Comparison of ENCODE assay signal across 21 cellular contexts in genomic region chr2:37796481-37796880, GRCh38.
A peak's percentile ranks its signal among the peaks of the same experiment; 100 is the strongest.
DNase-seq lines count a peak whose midpoint lies in the region; ATAC-seq and TF ChIP-seq lines count a peak whose summit lies in the region.
"Had no signal": no experiment of that assay in that cellular context is flagged by ENCODE, and none has a peak within 500 bp of the region (broad histone marks: within the 10 kb centered on the region; RNA-seq: fewer than 3 reads in every experiment).

No MANE protein-coding gene starts in this region.

- H3K79me1 ChIP-seq in mesendoderm (ENCODE audit: low read length): no peaks in the 10 kb centered on the region

- H3K36me3 ChIP-seq in HEK293 (ENCODE audit: control insufficient read depth in 2 of 2, insufficient read depth in 1 of 2, low read length in 2 of 2) (no peaks in the 10 kb centered on the region), mammary epithelial cell (ENCODE audit: insufficient read depth, low read length) (no peaks in the 10 kb centered on the region), mesendoderm (ENCODE audit: control insufficient read depth, insufficient read depth, low read length) (no peaks in the 10 kb centered on the region), sigmoid colon (no peaks in the 10 kb centered on the region)
- H3K36me3 ChIP-seq: vagina had no signal

- H3K27me3 ChIP-seq in mammary epithelial cell (ENCODE audit: insufficient read depth, low read length): no peaks in the 10 kb centered on the region
- H3K27me3 ChIP-seq in mesendoderm (ENCODE audit: insufficient read depth, low read length, poor library complexity): no peaks in the 10 kb centered on the region
- H3K27me3 ChIP-seq in sigmoid colon: no peaks in the 10 kb centered on the region
- H3K27me3 ChIP-seq: vagina had no signal

- BruUV-seq in mammary epithelial cell (replicated peaks; lab: Mats Ljungman, UMichigan): no TSS peak

- DNase-seq in mammary epithelial cell (no peak), mesendoderm (no peak), sigmoid colon (no peak), GF-D8 (lab: John Stamatoyannopoulos, UW) (no peak), nucleus accumbens (lab: John Stamatoyannopoulos, UW) (no peak)
- DNase-seq: activated CD4-positive, alpha-beta T cell treated with anti-CD3 and anti-CD28 coated beads for 4 hours; activated naive CD4-positive, alpha-beta T cell treated with Interleukin-2 at 50 U/mL for 16 hours; activated T-cell treated with anti-CD3 and anti-CD28 coated beads, Interleukin-2, amount 50 U/mL, for 48 hours; CD4-positive, CD25-positive, alpha-beta regulatory T cell; DMS 273 treated with DMSO at 0.1 percent for 48 hours; immature natural killer cell; NCI-H1694 treated with DMSO at 0.1 percent for 48 hours; NCI-H526 treated with DMSO at 0.1 percent for 48 hours; occipital lobe; right cardiac atrium; substantia nigra had no signal

- H4K20me1 ChIP-seq in mammary epithelial cell (ENCODE audit: insufficient read depth, low read length): no peaks in the 10 kb centered on the region

- H2BK15ac ChIP-seq in mesendoderm (replicated peaks; ENCODE audit: low read depth): no peak overlapping the region

- no peak overlapping the region for H3K4me3 ChIP-seq in HEK293 (ENCODE audit: low read depth, low read length)
- no peak overlapping the region for H3K4me3 ChIP-seq in mammary epithelial cell (replicated peaks in 1 of 3; ENCODE audit: insufficient read depth in 1 of 3, low read depth in 2 of 3, low read length in 3 of 3)
- H3K4me3 ChIP-seq in mesendoderm (ENCODE audit: low read length): no peak overlapping the region
- H3K4me3 ChIP-seq in sigmoid colon: no peak overlapping the region
- H3K4me3 ChIP-seq: vagina had no signal

- H3K18ac ChIP-seq in mesendoderm (ENCODE audit: low read length): no peak overlapping the region

- H3K4me1 ChIP-seq in HEK293 (ENCODE audit: control insufficient read depth, insufficient read depth, low read length) (peaks cover 10% of the 10 kb centered on the region), mammary epithelial cell (ENCODE audit: insufficient read depth, low read length) (peaks cover 25% of the 10 kb centered on the region), mesendoderm (ENCODE audit: control insufficient read depth, low read depth, low read length) (no peaks in the 10 kb centered on the region), sigmoid colon (peaks cover 0 to 72% (median 41%) of the 10 kb centered on the region in 4 donors)

- H3K4me2 ChIP-seq in mammary epithelial cell (ENCODE audit: insufficient read depth, low read depth, low read length) (no peak overlapping the region), mesendoderm (ENCODE audit: low read length) (no peak overlapping the region)
- H3K4me2 ChIP-seq: KMS-11 had no signal

- H4K8ac ChIP-seq in mesendoderm (ENCODE audit: low read depth, low read length): no peak overlapping the region

- no peaks in the 10 kb centered on the region for H3K9me3 ChIP-seq in HEK293 (ENCODE audit: control insufficient read depth, insufficient read depth, low read depth, low read length)
- H3K9me3 ChIP-seq in mammary epithelial cell (replicated peaks; ENCODE audit: insufficient read depth, low read length): no peaks in the 10 kb centered on the region
- no peaks in the 10 kb centered on the region for H3K9me3 ChIP-seq in sigmoid colon
- H3K9me3 ChIP-seq: vagina had no signal

- H2BK120ac ChIP-seq in mesendoderm (ENCODE audit: low read depth, low read length): no peak overlapping the region

- no peak for TF ChIP-seq CTCF in HEK293 (tag by site-specific recombination; IDR thresholded peaks at IDR 0.05)
- no peak for TF ChIP-seq CTCF in mammary epithelial cell (conservative IDR thresholded peaks at IDR 0.05 in 1 of 2, IDR thresholded peaks at IDR 0.05 in 1 of 2; ENCODE audit: extremely low read depth in 1 of 2, insufficient read depth in 1 of 2, low read depth in 1 of 2, low read length in 2 of 2)
- TF ChIP-seq CTCF in sigmoid colon (IDR thresholded peaks at IDR 0.05): no peak

- TF ChIP-seq POLR2A in sigmoid colon (IDR thresholded peaks at IDR 0.05): no peak

- intact Hi-C loops in mammary epithelial cell (cut with micrococcal nuclease) (no loop called here), sigmoid colon (cut with DNase I) (no loop called here)

- ATAC-seq in GM21619 (IDR thresholded peaks at IDR 0.05; ENCODE audit: unreplicated experiment) (no peak), HG03460 (IDR thresholded peaks at IDR 0.05; ENCODE audit: unreplicated experiment) (no peak)
- ATAC-seq: right cardiac atrium had no signal

- peak overlapping the region; percentile 29 for H4K5ac ChIP-seq in mesendoderm (ENCODE audit: low read length)

- H3K56ac ChIP-seq in mesendoderm (ENCODE audit: low read length): no peak overlapping the region

- no peaks in the 10 kb centered on the region for H3K79me2 ChIP-seq in mammary epithelial cell (ENCODE audit: insufficient read depth, low read length)
- H3K79me2 ChIP-seq in mesendoderm (ENCODE audit: control insufficient read depth, insufficient read depth, low read length): no peaks in the 10 kb centered on the region

- WGBS in mammary epithelial cell (ENCODE audit: low coverage, missing lambda C conversion rate): 100% methylated on average over 4 of the region's 4 CpGs
- WGBS in mesendoderm (ENCODE audit: extremely low coverage, insufficient coverage, low lambda C conversion rate): no CpG with 5 or more reads among the region's 4 CpGs
- 71 to 85% methylated on average over 4 of the region's 4 CpGs for WGBS in sigmoid colon, 2 donors

- H3K27ac ChIP-seq in HEK293 (ENCODE audit: extremely low read depth, low read depth, low read length) (no peak overlapping the region), mammary epithelial cell (ENCODE audit: insufficient read depth, low read depth, low read length) (peak overlapping the region; percentile 30), mesendoderm (ENCODE audit: low read depth, low read length) (no peak overlapping the region), sigmoid colon (peak overlapping the region; percentile 52 to 62 (median 56))
- H3K27ac ChIP-seq: KMS-11, vagina had no signal

- H3K23ac ChIP-seq in mesendoderm (ENCODE audit: low read length): no peak overlapping the region

- no peak overlapping the region for H3K4ac ChIP-seq in mesendoderm (ENCODE audit: low read depth, low read length)

- no peak overlapping the region for H2BK5ac ChIP-seq in mesendoderm (ENCODE audit: low read length)

- CTCF ChIA-PET in HEK293 (lab: Yijun Ruan, JAX) (interaction anchor here (0.6 to 1.8 kb wide), 3 partner anchors 10 to 56 kb away, joined by 3 to 5 read pairs (median 4); no protein-coding TSS in a partner anchor), mammary epithelial cell (lab: Charles Lee; ENCODE audit: low non-redundant PET) (no interaction called here)

- no peak for TF ChIP-seq EP300 in sigmoid colon (IDR thresholded peaks at IDR 0.05)

- H3K9ac ChIP-seq in mammary epithelial cell (ENCODE audit: insufficient read depth, low read length) (peak overlapping the region; percentile 14), mesendoderm (ENCODE audit: low read length) (no peak overlapping the region)
- H3K9ac ChIP-seq: KMS-11 had no signal

- dilution Hi-C loops in mammary epithelial cell (cut with HindIII; ENCODE audit: low sequenced_read_pairs): loop anchor here (5.0 kb wide), 1 partner anchor 51 kb away; no protein-coding TSS in a partner anchor

- H2AK5ac ChIP-seq in mesendoderm (ENCODE audit: low read length): no peak overlapping the region

- in situ Hi-C loops in mammary epithelial cell (cut with MboI; ENCODE audit: low sequenced_read_pairs in 2 of 2): no loop called here

- H2AFZ ChIP-seq in mammary epithelial cell (ENCODE audit: low read depth, low read length): no peak overlapping the region

- POLR2A ChIA-PET in HEK293 (lab: Yijun Ruan, JAX): interaction anchor here (1.0 to 1.3 kb wide), 3 partner anchors 10 to 125 kb away, joined by 3 to 4 read pairs (median 3); partner anchors contain the start of gene CDC42EP3

TF ChIP-seq in HEK293, 187 proteins besides CTCF, POLR2A, EP300 and RAD21:
- no peak for TF ChIP-seq ZNF221 (tag by site-specific recombination; IDR thresholded peaks at IDR 0.05; ENCODE audit: borderline replicate concordance)
- 0 out of 2 replicates have a peak, but pooled peaks have one; percentile 39 for TF ChIP-seq ZNF335 (tag by site-specific recombination; conservative IDR thresholded peaks at IDR 0.05)

Comparison
In these comparisons a context has a peak if more than half of its experiments do, and no peak if none do; other contexts are left out.
1. H3K27ac ChIP-seq: peak in mammary epithelial cell (single experiment) and sigmoid colon (4 of 4); none in HEK293 (single experiment) and mesendoderm (single experiment).